ENCODE assay signal across 12 cellular contexts in the genomic region with DNA sequence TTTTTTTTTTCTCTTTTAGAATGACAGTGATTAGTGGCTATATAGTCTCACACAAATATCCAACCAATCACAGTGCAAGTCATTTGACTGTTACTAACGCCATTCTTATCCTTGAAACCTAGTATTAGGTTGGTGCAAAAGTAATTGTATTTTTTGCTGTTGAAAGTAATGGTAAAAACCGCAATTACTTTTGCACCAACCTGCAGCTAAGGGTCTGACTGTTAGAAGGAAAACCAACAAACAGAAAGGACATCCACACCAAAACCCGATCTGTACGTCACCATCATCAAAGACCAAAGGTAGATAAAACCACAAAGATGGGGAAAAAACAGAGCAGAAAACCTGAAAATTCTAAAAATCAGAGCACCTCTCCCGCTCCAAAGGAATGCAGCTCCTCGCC. TPM values are rescaled to one million over a fixed set of nuclear protein-coding genes. Genes with fewer than 3 reads are reported as not detected.
"Had no signal": no experiment of that assay in that cellular context is flagged by ENCODE, and none has a peak within 500 bp of the region (broad histone marks: within the 10 kb centered on the region; RNA-seq: fewer than 3 reads in every experiment).

No MANE protein-coding gene starts in this region.

RNA-seq across cellular contexts. Expression of a gene that starts 27.2 kb away (rescaled TPM):
- total RNA-seq: OCI-LY7; PC-3; PC-9; Right ventricle myocardium inferior; Right ventricle myocardium superior; RPMI7951; SJCRH30; SJSA1; SK-MEL-5; T-cell; T-helper 1 cell treated with Interleukin-12 subunit alpha and Interleukin-12 subunit beta and Interleukin-4 antibody, amounts not matched to agents 30 ng/mL and 1 ng/mL, for 36 hours had no signal
- polyA plus RNA-seq: SK-N-SH had no signal
